In genomic region chr15:49134683-49135341, GRCh38 we compare ENCODE assay signal across 12 cellular contexts. TPM values are rescaled to one million over a fixed set of nuclear protein-coding genes. Genes with fewer than 3 reads are reported as not detected.
DNase-seq lines count a peak whose midpoint lies in the region; ATAC-seq, FAIRE-seq and TF ChIP-seq lines count a peak whose summit lies in the region.
"Had no signal": no experiment of that assay in that cellular context is flagged by ENCODE, and none has a peak within 500 bp of the region (broad histone marks: within the 10 kb centered on the region; RNA-seq: fewer than 3 reads in every experiment).

No MANE protein-coding gene starts in this region.

- H3K4me1 Mint-ChIP-seq in activated CD8-positive, alpha-beta memory T cell treated with anti-CD3 and anti-CD28 coated beads, Interleukin-2, amount 10 ng/mL, durations not matched to agents 7 days and 5 days = peaks cover 27% of the 10 kb centered on the region
- peaks cover 21% of the 10 kb centered on the region for H3K4me1 Mint-ChIP-seq in osteocyte (ENCODE audit: unreplicated experiment)
- H3K4me1 Mint-ChIP-seq: activated B cell treated with CpG ODN at 0.5 μM for 24 hours had no signal

- H3K36me3 ChIP-seq in GM12878 (ENCODE audit: control insufficient read depth in 2 of 2, insufficient read depth in 2 of 2, low read length in 1 of 2) = peaks cover 0 to 19% of the 10 kb centered on the region in 2 experiments; a peak in 2 of 4 replicates

- TF ChIP-seq EP300 in GM12878 (IDR thresholded peaks at IDR 0.05; ENCODE audit: borderline replicate concordance in 1 of 2, control insufficient read depth in 1 of 2, low read depth in 2 of 2, low read length in 2 of 2) = no peak

- no peak for DNase-seq in activated CD8-positive, alpha-beta memory T cell treated with anti-CD3 and anti-CD28 coated beads, Interleukin-2, amount 10 ng/mL, durations not matched to agents 7 days and 5 days
- no peak for DNase-seq in activated CD8-positive, alpha-beta memory T cell treated with anti-CD3 and anti-CD28 coated beads, Interleukin-2, amount 50 U/mL, for 48 hours
- DNase-seq in GM12878 (ENCODE audit: low read depth, low spot score) = no peak
- no peak for DNase-seq in osteocyte (ENCODE audit: extremely low spot score, unreplicated experiment)
- DNase-seq in kidney glomerular epithelial cell (lab: John Stamatoyannopoulos, UW) = no peak
- DNase-seq in NCI-H1436 treated with DMSO at 0.1 percent for 48 hours (lab: John Stamatoyannopoulos, UW) = no peak
- no peak for DNase-seq in Ammon's horn (ENCODE audit: low spot score)
- DNase-seq: activated B cell treated with CpG ODN at 0.5 μM for 24 hours, heart right ventricle, MG63 had no signal

- BruUV-seq in GM12878 (replicated peaks; lab: Mats Ljungman, UMichigan) = no TSS peak

- TF ChIP-seq POLR2A in GM12878 (IDR thresholded peaks at IDR 0.05; ENCODE audit: low read depth, low read length) = no peak

- CTCF ChIA-PET in activated CD8-positive, alpha-beta memory T cell treated with anti-CD3 and anti-CD28 coated beads, Interleukin-2, amount 10 ng/mL, durations not matched to agents 7 days and 5 days (lab: Charles Lee) = no interaction called here
- CTCF ChIA-PET in GM12878 (lab: Yijun Ruan, JAX) = interaction anchor here (0.6 to 1.1 kb wide), 3 partner anchors 11 to 485 kb away, joined by 3 read pairs; no protein-coding TSS in a partner anchor

- RAD21 ChIA-PET in GM12878 (lab: Charles Lee; ENCODE audit: unreplicated experiment) = no interaction called here

- H3K36me3 Mint-ChIP-seq in activated CD8-positive, alpha-beta memory T cell treated with anti-CD3 and anti-CD28 coated beads, Interleukin-2, amount 10 ng/mL, durations not matched to agents 7 days and 5 days = peaks cover 57% of the 10 kb centered on the region
- H3K36me3 Mint-ChIP-seq in osteocyte (ENCODE audit: unreplicated experiment) = peaks cover 44% of the 10 kb centered on the region

- no peak for TF ChIP-seq CTCF in GM12878 (IDR thresholded peaks at IDR 0.05 in 2 of 3, conservative IDR thresholded peaks at IDR 0.05 in 1 of 3; ENCODE audit: control insufficient read depth in 2 of 3, extremely low read depth in 1 of 3, insufficient read depth in 1 of 3, low read depth in 3 of 3, low read length in 3 of 3)
- TF ChIP-seq CTCF in osteocyte (IDR thresholded peaks at IDR 0.05) = no peak

- SMC1A ChIA-PET in GM12878 (lab: Charles Lee; ENCODE audit: uncharacterized antibody, unreplicated experiment) = no interaction called here

- no peaks in the 10 kb centered on the region for H3K9me3 ChIP-seq in GM12878 (replicated peaks; ENCODE audit: control insufficient read depth, insufficient read depth, low read length)
- H3K9me3 ChIP-seq: heart right ventricle, MG63 had no signal

- H4K20me1 ChIP-seq in GM12878 (ENCODE audit: control insufficient read depth, insufficient read depth) = no peaks in the 10 kb centered on the region

- no peaks in the 10 kb centered on the region for H3K9me3 Mint-ChIP-seq in activated CD8-positive, alpha-beta memory T cell treated with anti-CD3 and anti-CD28 coated beads, Interleukin-2, amount 10 ng/mL, durations not matched to agents 7 days and 5 days (ENCODE audit: low read depth)
- H3K9me3 Mint-ChIP-seq in osteocyte (ENCODE audit: unreplicated experiment) = no peaks in the 10 kb centered on the region
- H3K9me3 Mint-ChIP-seq: activated B cell treated with CpG ODN at 0.5 μM for 24 hours had no signal

- no peak overlapping the region for H3K27ac ChIP-seq in GM12878 (ENCODE audit: control insufficient read depth, insufficient read depth)
- H3K27ac ChIP-seq: heart right ventricle had no signal

- H3K27me3 Mint-ChIP-seq in activated CD8-positive, alpha-beta memory T cell treated with anti-CD3 and anti-CD28 coated beads, Interleukin-2, amount 10 ng/mL, durations not matched to agents 7 days and 5 days = no peaks in the 10 kb centered on the region
- no peaks in the 10 kb centered on the region for H3K27me3 Mint-ChIP-seq in osteocyte (ENCODE audit: unreplicated experiment)
- H3K27me3 Mint-ChIP-seq: activated B cell treated with CpG ODN at 0.5 μM for 24 hours had no signal

- in situ Hi-C loops in GM12878 (cut with MboI) = no loop called here

- no peak for ATAC-seq in activated CD8-positive, alpha-beta memory T cell treated with anti-CD3 and anti-CD28 coated beads, Interleukin-2, amount 10 ng/mL, durations not matched to agents 7 days and 5 days
- ATAC-seq in HG03175 (IDR thresholded peaks at IDR 0.05; ENCODE audit: unreplicated experiment) = peak; percentile 44
- ATAC-seq in GM12878 = peak; percentile 53
- ATAC-seq: HCT116, heart right ventricle had no signal

- H3K27ac Mint-ChIP-seq in activated CD8-positive, alpha-beta memory T cell treated with anti-CD3 and anti-CD28 coated beads, Interleukin-2, amount 10 ng/mL, durations not matched to agents 7 days and 5 days = peak overlapping the region; percentile 75
- peak overlapping the region; percentile 56 for H3K27ac Mint-ChIP-seq in osteocyte (ENCODE audit: unreplicated experiment)
- H3K27ac Mint-ChIP-seq: activated B cell treated with CpG ODN at 0.5 μM for 24 hours had no signal

- intact Hi-C loops in GM12878 (cut with micrococcal nuclease; ENCODE audit: unreplicated experiment) = no loop called here

- no peak for TF ChIP-seq RAD21 in GM12878 (IDR thresholded peaks at IDR 0.05; ENCODE audit: insufficient read depth, low read depth, low read length)

- no peaks in the 10 kb centered on the region for H3K79me2 ChIP-seq in GM12878 (ENCODE audit: control insufficient read depth, insufficient read depth, low read length)

- peaks cover 5% of the 10 kb centered on the region; the same call in 1 of the 2 replicates for H3K4me1 ChIP-seq in GM12878 (ENCODE audit: control insufficient read depth, insufficient read depth, low read length)

- no peak overlapping the region for H3K4me3 Mint-ChIP-seq in activated CD8-positive, alpha-beta memory T cell treated with anti-CD3 and anti-CD28 coated beads, Interleukin-2, amount 10 ng/mL, durations not matched to agents 7 days and 5 days
- no peak overlapping the region for H3K4me3 Mint-ChIP-seq in osteocyte (ENCODE audit: unreplicated experiment)
- H3K4me3 Mint-ChIP-seq: activated B cell treated with CpG ODN at 0.5 μM for 24 hours had no signal

- POLR2A ChIA-PET in GM12878 (lab: Charles Lee) = no interaction called here

- no peak overlapping the region for H2AFZ ChIP-seq in GM12878 (ENCODE audit: control insufficient read depth, low read depth, low read length)

- WGBS in GM12878 (ENCODE audit: insufficient coverage, insufficient replicate concordance, low lambda C conversion rate, missing lambda C conversion rate) = 58% methylated on average over 5 of the region's 5 CpGs

- FAIRE-seq in GM12878 (lab: Jason Lieb, UNC) = no peak

- H3K4me3 ChIP-seq in GM12878 = no peak overlapping the region
- H3K4me3 ChIP-seq: heart right ventricle, MG63 had no signal

- no peak overlapping the region for H3K9ac ChIP-seq in GM12878 (ENCODE audit: control insufficient read depth, insufficient read depth, low read length)

- H3K27me3 ChIP-seq in GM12878 (replicated peaks in 1 of 2; ENCODE audit: control insufficient read depth in 2 of 2, insufficient read depth in 2 of 2, low read length in 1 of 2) = no peaks in the 10 kb centered on the region
- H3K27me3 ChIP-seq: heart right ventricle, MG63 had no signal

- no peak overlapping the region for H3K4me2 ChIP-seq in GM12878 (ENCODE audit: control insufficient read depth, insufficient read depth)

TF ChIP-seq in GM12878, 131 proteins besides CTCF, POLR2A, EP300 and RAD21 (continues in another document):
- peak; percentile 52 for TF ChIP-seq RUNX3 (IDR thresholded peaks at IDR 0.05; ENCODE audit: low read length)

RNA-seq across cellular contexts. Expression of gene COPS2, which starts 20.6 kb away (rescaled TPM):
- total RNA-seq in activated CD8-positive, alpha-beta memory T cell treated with anti-CD3 and anti-CD28 coated beads, Interleukin-2, amount 10 ng/mL, durations not matched to agents 7 days and 5 days = 10 to 100 TPM; 53.3 to 68.9 TPM
- 56.6 and 60.9 TPM in 2 replicates for total RNA-seq in GM12878 (2013; cell fraction: nucleolus; rRNA removed)
- total RNA-seq in GM12878 (2014; rRNA removed) (31.5 and 35.3 TPM in 2 replicates), GM12878 (2014; rRNA removed; fragmentation: Illumina TruSeq; extraction: Trizol) (102 and 106 TPM in 2 replicates), GM12878 (2021) (72.0 and 74.6 TPM in 2 replicates), osteocyte (68.2 and 69.1 TPM in 2 replicates)
- 38.0 TPM for polyA plus RNA-seq in GM12878 (2011; ENCODE audit: low read depth)
- polyA plus RNA-seq in GM12878 (2011; rRNA removed) (78.0 and 155 TPM in 2 replicates), GM12878 (2014; fragmentation: Illumina TruSeq; extraction: Trizol) (115 and 156 TPM in 2 replicates), GM12878 (2014; fragmentation: Nextera tagmentation; extraction: Ambion mirVana) (10 to 100 TPM; 74.5 to 85.9 TPM), GM12878 (2014; rRNA removed) (62.6 and 78.7 TPM in 2 replicates), GM12878 (2016; fragmentation: Nextera tagmentation; extraction: Ambion mirVana) (10 to 100 TPM; 40.9 to 50.9 TPM)
- polyA plus RNA-seq in GM12878 (2011; cell fraction: cytosol; rRNA removed) = 18.2 and 23.2 TPM in 2 replicates
- polyA plus RNA-seq in GM12878 (2011; cell fraction: nucleus; rRNA removed) = 22.7 and 24.1 TPM in 2 replicates
- polyA plus RNA-seq in GM12878 (2012) = 51.4 and 61.9 TPM in 2 replicates
- polyA minus RNA-seq in GM12878 (2011; rRNA and poly(A)+ RNA removed) = 30.9 and 58.7 TPM in 2 replicates
- polyA minus RNA-seq in GM12878 (2011; cell fraction: cytosol; rRNA and poly(A)+ RNA removed) = 20.1 and 21.2 TPM in 2 replicates
- polyA minus RNA-seq in GM12878 (2011; cell fraction: nucleus; rRNA and poly(A)+ RNA removed) = 16.3 and 30.5 TPM in 2 replicates

RNA-seq across cellular contexts. Expression of gene GALK2, which starts 35.2 kb away (rescaled TPM):
- 10 to 100 TPM; 27.0 to 30.9 TPM for total RNA-seq in activated CD8-positive, alpha-beta memory T cell treated with anti-CD3 and anti-CD28 coated beads, Interleukin-2, amount 10 ng/mL, durations not matched to agents 7 days and 5 days
- total RNA-seq in GM12878 (2013; cell fraction: nucleolus; rRNA removed) = 45.1 and 46.2 TPM in 2 replicates
- total RNA-seq in GM12878 (2014; rRNA removed) (16.5 and 18.6 TPM in 2 replicates), GM12878 (2014; rRNA removed; fragmentation: Illumina TruSeq; extraction: Trizol) (14.2 and 18.0 TPM in 2 replicates), GM12878 (2021) (11.9 and 15.1 TPM in 2 replicates), osteocyte (23.7 and 26.4 TPM in 2 replicates)
- 9.5 TPM for polyA plus RNA-seq in GM12878 (2011; ENCODE audit: low read depth)
- polyA plus RNA-seq in GM12878 (2011; rRNA removed) (13.5 and 16.2 TPM in 2 replicates), GM12878 (2014; fragmentation: Illumina TruSeq; extraction: Trizol) (13.5 and 17.4 TPM in 2 replicates), GM12878 (2014; fragmentation: Nextera tagmentation; extraction: Ambion mirVana) (10 to 100 TPM; 20.8 to 26.7 TPM), GM12878 (2014; rRNA removed) (10.0 and 14.0 TPM in 2 replicates), GM12878 (2016; fragmentation: Nextera tagmentation; extraction: Ambion mirVana) (10 to 100 TPM; 17.7 to 18.2 TPM)
- 11.2 and 11.9 TPM in 2 replicates for polyA plus RNA-seq in GM12878 (2011; cell fraction: cytosol; rRNA removed)
- polyA plus RNA-seq in GM12878 (2011; cell fraction: nucleus; rRNA removed) = 9.1 and 10.8 TPM in 2 replicates
- 14.1 and 17.6 TPM in 2 replicates for polyA plus RNA-seq in GM12878 (2012)
- 15.4 and 24.9 TPM in 2 replicates for polyA minus RNA-seq in GM12878 (2011; rRNA and poly(A)+ RNA removed)
- polyA minus RNA-seq in GM12878 (2011; cell fraction: cytosol; rRNA and poly(A)+ RNA removed) = 4.4 and 10.1 TPM in 2 replicates
- 25.3 and 32.4 TPM in 2 replicates for polyA minus RNA-seq in GM12878 (2011; cell fraction: nucleus; rRNA and poly(A)+ RNA removed)
